1 cellular context compared by ENCODE assay signal in the genomic region with DNA sequence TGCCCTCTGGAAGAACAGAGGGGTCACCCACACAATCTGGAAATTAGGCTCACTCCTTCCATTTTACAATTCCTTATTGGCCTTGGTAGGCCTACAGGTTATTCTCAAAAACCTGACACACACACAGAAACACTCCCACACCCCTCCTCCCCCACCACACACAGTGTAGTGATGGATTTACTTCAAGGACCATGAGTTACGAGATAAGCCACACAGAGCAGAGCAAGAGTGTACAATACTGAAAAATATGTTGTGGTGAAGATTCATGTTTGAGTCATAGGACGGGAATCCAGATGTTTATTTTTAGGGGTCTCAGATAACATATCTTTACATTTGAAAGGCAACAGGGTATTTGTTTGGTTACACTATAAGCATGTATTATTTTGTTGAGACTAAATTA.
TF ChIP-seq lines count a peak whose summit lies in the region.

No MANE protein-coding gene starts in this region.

TF ChIP-seq in IMR-90, 13 proteins besides CTCF, POLR2A, EP300 and RAD21:
- TF ChIP-seq SMC3 (IDR thresholded peaks at IDR 0.05; ENCODE audit: low read depth, low read length) (no peak), MAZ (IDR thresholded peaks at IDR 0.05; ENCODE audit: borderline replicate concordance, low read depth, low read length) (no peak), MAFK (IDR thresholded peaks at IDR 0.05; ENCODE audit: low read depth, low read length) (no peak), BHLHE40 (IDR thresholded peaks at IDR 0.05; ENCODE audit: low read depth, low read length) (peak; percentile 39; the same call in 1 of the 2 replicates), MXI1 (IDR thresholded peaks at IDR 0.05; ENCODE audit: borderline replicate concordance, low read depth, low read length) (no peak), NFE2L2 (IDR thresholded peaks at IDR 0.05; ENCODE audit: low read depth, low read length) (no peak), CHD1 (IDR thresholded peaks at IDR 0.05; ENCODE audit: low read depth, low read length) (no peak), CEBPB (IDR thresholded peaks at IDR 0.05; ENCODE audit: low read depth, low read length) (peak; percentile 9; the same call in 1 of the 2 replicates), RFX5 (IDR thresholded peaks at IDR 0.05; ENCODE audit: low read depth, low read length) (no peak), RCOR1 (IDR thresholded peaks at IDR 0.05; ENCODE audit: insufficient replicate concordance, low read length) (no peak), FOS (IDR thresholded peaks at IDR 0.05; ENCODE audit: low read depth, low read length) (peak; percentile 47)
- TF ChIP-seq, protein P1, sequence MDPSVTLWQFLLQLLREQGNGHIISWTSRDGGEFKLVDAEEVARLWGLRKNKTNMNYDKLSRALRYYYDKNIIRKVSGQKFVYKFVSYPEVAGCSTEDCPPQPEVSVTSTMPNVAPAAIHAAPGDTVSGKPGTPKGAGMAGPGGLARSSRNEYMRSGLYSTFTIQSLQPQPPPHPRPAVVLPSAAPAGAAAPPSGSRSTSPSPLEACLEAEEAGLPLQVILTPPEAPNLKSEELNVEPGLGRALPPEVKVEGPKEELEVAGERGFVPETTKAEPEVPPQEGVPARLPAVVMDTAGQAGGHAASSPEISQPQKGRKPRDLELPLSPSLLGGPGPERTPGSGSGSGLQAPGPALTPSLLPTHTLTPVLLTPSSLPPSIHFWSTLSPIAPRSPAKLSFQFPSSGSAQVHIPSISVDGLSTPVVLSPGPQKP (IDR thresholded peaks at IDR 0.05; ENCODE audit: borderline replicate concordance, low read depth, low read length): no peak
- TF ChIP-seq, protein P2, sequence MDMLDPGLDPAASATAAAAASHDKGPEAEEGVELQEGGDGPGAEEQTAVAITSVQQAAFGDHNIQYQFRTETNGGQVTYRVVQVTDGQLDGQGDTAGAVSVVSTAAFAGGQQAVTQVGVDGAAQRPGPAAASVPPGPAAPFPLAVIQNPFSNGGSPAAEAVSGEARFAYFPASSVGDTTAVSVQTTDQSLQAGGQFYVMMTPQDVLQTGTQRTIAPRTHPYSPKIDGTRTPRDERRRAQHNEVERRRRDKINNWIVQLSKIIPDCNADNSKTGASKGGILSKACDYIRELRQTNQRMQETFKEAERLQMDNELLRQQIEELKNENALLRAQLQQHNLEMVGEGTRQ (IDR thresholded peaks at IDR 0.05; ENCODE audit: low read depth, low read length): no peak
